20 cellular contexts compared by ENCODE assay signal in genomic region chr19:57771417-57771816, GRCh38. TPM values are rescaled to one million over a fixed set of nuclear protein-coding genes. Genes with fewer than 3 reads are reported as not detected.
DNase-seq lines count a peak whose midpoint lies in the region; ATAC-seq and TF ChIP-seq lines count a peak whose summit lies in the region.
"Had no signal": no experiment of that assay in that cellular context is flagged by ENCODE, and none has a peak within 500 bp of the region (broad histone marks: within the 10 kb centered on the region; RNA-seq: fewer than 3 reads in every experiment).

No MANE protein-coding gene starts in this region.

- no peak overlapping the region for H3K9ac ChIP-seq in parathyroid adenoma

- POLR2A ChIA-PET in activated CD4-positive, alpha-beta T cell treated with anti-CD3 and anti-CD28 coated beads for 36 hours (lab: Charles Lee), result no interaction called here

- peaks cover 61% of the 10 kb centered on the region for H3K79me2 ChIP-seq in parathyroid adenoma

- H3K9me3 Mint-ChIP-seq in activated CD4-positive, alpha-beta T cell treated with anti-CD3 and anti-CD28 coated beads for 36 hours (ENCODE audit: low read depth), result peaks cover 28% of the 10 kb centered on the region
- H3K9me3 Mint-ChIP-seq in IgD-negative memory B cell, result peaks cover 13 to 27% (median 16%) of the 10 kb centered on the region in 3 donors
- H3K9me3 Mint-ChIP-seq in brain, result peaks cover 34 to 64% (median 47%) of the 10 kb centered on the region in 5 experiments

- peaks cover 31% of the 10 kb centered on the region for H3K4me1 Mint-ChIP-seq in activated CD4-positive, alpha-beta T cell treated with anti-CD3 and anti-CD28 coated beads for 36 hours
- H3K4me1 Mint-ChIP-seq in IgD-negative memory B cell, result peaks cover 25 to 39% (median 27%) of the 10 kb centered on the region in 3 donors
- H3K4me1 Mint-ChIP-seq in brain, result peaks cover 46% of the 10 kb centered on the region

- H3K4me3 ChIP-seq in parathyroid adenoma (ENCODE audit: low read depth, low read length), result peak overlapping the region; percentile 5

- CTCF ChIA-PET in activated CD4-positive, alpha-beta T cell treated with anti-CD3 and anti-CD28 coated beads for 36 hours (lab: Charles Lee), result no interaction called here

- H3K9me3 ChIP-seq in parathyroid adenoma (ENCODE audit: control insufficient read depth, low read length), result no peaks in the 10 kb centered on the region

- H3K36me3 Mint-ChIP-seq in activated CD4-positive, alpha-beta T cell treated with anti-CD3 and anti-CD28 coated beads for 36 hours (ENCODE audit: low read depth), result peaks cover 70% of the 10 kb centered on the region
- H3K36me3 Mint-ChIP-seq in IgD-negative memory B cell (peaks cover 19% of the 10 kb centered on the region), brain (peaks cover 92% of the 10 kb centered on the region)

- peak overlapping the region; percentile 38 for H3K4me3 Mint-ChIP-seq in activated CD4-positive, alpha-beta T cell treated with anti-CD3 and anti-CD28 coated beads for 36 hours
- H3K4me3 Mint-ChIP-seq in IgD-negative memory B cell (peak overlapping the region; percentile 25 to 80 (median 38)), brain (peak overlapping the region; percentile 17 to 97 (median 75))

- no peak overlapping the region for H3K4me2 ChIP-seq in parathyroid adenoma (ENCODE audit: low read length)

- no peak overlapping the region for H3K27ac ChIP-seq in parathyroid adenoma
- H3K27ac ChIP-seq: gastroesophageal sphincter had no signal

- no peaks in the 10 kb centered on the region for H3K27me3 ChIP-seq in parathyroid adenoma (ENCODE audit: control insufficient read depth, insufficient read depth, low read length)
- H3K27me3 ChIP-seq: gastroesophageal sphincter had no signal

- no peaks in the 10 kb centered on the region for H3K36me3 ChIP-seq in parathyroid adenoma (ENCODE audit: control insufficient read depth, insufficient read depth, low read length)

- TF ChIP-seq CTCF in brain (conservative IDR thresholded peaks at IDR 0.05), result no peak
- TF ChIP-seq CTCF in parathyroid adenoma (IDR thresholded peaks at IDR 0.05), result no peak

- no peak overlapping the region for H2AFZ ChIP-seq in parathyroid adenoma

- H3K27me3 Mint-ChIP-seq in activated CD4-positive, alpha-beta T cell treated with anti-CD3 and anti-CD28 coated beads for 36 hours, result no peaks in the 10 kb centered on the region
- H3K27me3 Mint-ChIP-seq in IgD-negative memory B cell (no peaks in the 10 kb centered on the region), brain (peaks cover 9% of the 10 kb centered on the region)

- no peak for DNase-seq in activated CD4-positive, alpha-beta T cell treated with anti-CD3 and anti-CD28 coated beads for 36 hours
- DNase-seq in activated CD4-positive, alpha-beta T cell treated with anti-CD3 and anti-CD28 coated beads, Interleukin-2, amount 50 U/mL, for 48 hours, result no peak
- DNase-seq in sciatic nerve (ENCODE audit: low spot score), result no peak
- DNase-seq in NCI-H748 treated with DMSO at 0.1 percent for 48 hours (lab: John Stamatoyannopoulos, UW), result no peak
- DNase-seq: 8988T; activated gamma-delta T cell treated with Interleukin-2 at 50 U/mL for 16 hours; COR-L47; GOT3; kidney; NCI-H1694; NCI-H510A treated with DMSO at 0.1 percent for 48 hours; stimulated activated CD4-positive, alpha-beta T cell treated with anti-CD3 and anti-CD28 coated beads, Interleukin-4, amount 100 ng/mL, for 4 hours; stimulated activated naive CD4-positive, alpha-beta T cell had no signal

- H3K4me1 ChIP-seq in parathyroid adenoma, result peaks cover 5% of the 10 kb centered on the region

- ATAC-seq in activated CD4-positive, alpha-beta T cell treated with anti-CD3 and anti-CD28 coated beads for 36 hours, result no peak
- ATAC-seq in sciatic nerve (no peak), GM21737 (IDR thresholded peaks at IDR 0.05; ENCODE audit: unreplicated experiment) (no peak)
- ATAC-seq: gastroesophageal sphincter, K562, Panc1 had no signal

- H3K27ac Mint-ChIP-seq in activated CD4-positive, alpha-beta T cell treated with anti-CD3 and anti-CD28 coated beads for 36 hours, result peak overlapping the region; percentile 27
- H3K27ac Mint-ChIP-seq in IgD-negative memory B cell (peak overlapping the region in 2 of 3 donors; percentile 15 to 39), brain (peak overlapping the region in 2 of 5 experiments; percentile 20 to 51)

- intact Hi-C loops in activated CD4-positive, alpha-beta T cell treated with anti-CD3 and anti-CD28 coated beads for 36 hours (cut with DNase I, micrococcal nuclease), result loop anchor here in 1 of 2 experiments (10.0 kb wide), 1 partner anchor 493 kb away; no protein-coding TSS in a partner anchor
- intact Hi-C loops in sciatic nerve (cut with DNase I), result no loop called here

RNA-seq across cellular contexts. Expression of gene ZNF586, which starts 1.9 kb away (rescaled TPM):
- total RNA-seq in activated CD4-positive, alpha-beta T cell treated with anti-CD3 and anti-CD28 coated beads for 36 hours, result 10 to 100 TPM; 20.3 to 20.5 TPM
- 19.5 TPM for polyA plus RNA-seq in IgD-negative memory B cell
- 4.4 TPM for polyA plus RNA-seq in brain (ENCODE audit: insufficient read depth, low read depth, low replicate concordance)
- 20.0 TPM for total RNA-seq in sciatic nerve

RNA-seq across cellular contexts. Expression of gene ZNF776, which starts 24.8 kb away (rescaled TPM):
- total RNA-seq in activated CD4-positive, alpha-beta T cell treated with anti-CD3 and anti-CD28 coated beads for 36 hours, result 10 to 100 TPM in 1 of 2 experiments, 1 to 10 TPM in 1; 8.9 to 14.7 TPM
- polyA plus RNA-seq in IgD-negative memory B cell (13.4 TPM), brain (ENCODE audit: insufficient read depth, low read depth, low replicate concordance) (5.5 TPM)
- 18.1 TPM for total RNA-seq in sciatic nerve

RNA-seq across cellular contexts. Expression of gene ZNF552, which starts 43.3 kb away (rescaled TPM):
- 1 to 10 TPM; 5.9 to 6.1 TPM for total RNA-seq in activated CD4-positive, alpha-beta T cell treated with anti-CD3 and anti-CD28 coated beads for 36 hours
- polyA plus RNA-seq in IgD-negative memory B cell (6.8 TPM), brain (ENCODE audit: insufficient read depth, low read depth, low replicate concordance) (1.1 TPM)
- total RNA-seq in sciatic nerve, result 6.6 TPM

RNA-seq across cellular contexts. Expression of gene ZNF671, which starts 44.0 kb away (rescaled TPM):
- 1 to 10 TPM; 7.5 to 8.8 TPM for total RNA-seq in activated CD4-positive, alpha-beta T cell treated with anti-CD3 and anti-CD28 coated beads for 36 hours
- 20.7 TPM for polyA plus RNA-seq in IgD-negative memory B cell
- polyA plus RNA-seq in brain (ENCODE audit: insufficient read depth, low read depth, low replicate concordance), result 4.8 TPM
- total RNA-seq in sciatic nerve, result 3.9 TPM

RNA-seq across cellular contexts. Expression of gene ZNF587B, which starts 58.7 kb away (rescaled TPM):
- 10 to 100 TPM; 16.8 to 18.2 TPM for total RNA-seq in activated CD4-positive, alpha-beta T cell treated with anti-CD3 and anti-CD28 coated beads for 36 hours
- polyA plus RNA-seq in IgD-negative memory B cell (3.2 TPM), brain (ENCODE audit: insufficient read depth, low read depth, low replicate concordance) (0.59 TPM)
- total RNA-seq in sciatic nerve, result 13.2 TPM
